19 cellular contexts compared by ENCODE assay signal in the genomic region with DNA sequence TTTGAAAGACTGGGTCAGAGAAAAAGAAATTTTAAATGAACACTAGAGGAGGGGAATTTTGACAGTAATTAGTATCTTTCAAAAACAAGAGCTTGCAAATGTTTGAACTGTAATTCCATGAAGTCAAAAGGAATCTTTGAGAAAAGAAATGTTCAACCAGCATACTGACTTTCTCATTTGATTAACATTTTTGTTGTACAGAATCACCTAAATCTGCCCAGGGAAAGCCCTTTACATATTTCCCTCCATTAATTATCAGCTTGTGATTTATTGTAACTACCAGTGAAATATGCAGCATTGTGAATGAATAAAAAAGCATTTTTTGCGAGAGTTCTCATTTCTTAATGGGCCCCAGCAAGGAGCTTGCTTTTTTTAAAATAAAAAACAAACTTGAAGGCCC.
DNase-seq lines count a peak whose midpoint lies in the region; ATAC-seq and TF ChIP-seq lines count a peak whose summit lies in the region.
"Had no signal": no experiment of that assay in that cellular context is flagged by ENCODE, and none has a peak within 500 bp of the region (broad histone marks: within the 10 kb centered on the region; RNA-seq: fewer than 3 reads in every experiment).

No MANE protein-coding gene starts in this region.

- no peak overlapping the region for H3K9ac ChIP-seq in SK-N-SH
- H3K9ac ChIP-seq in mesendoderm (ENCODE audit: low read length) = no peak overlapping the region

- H2AK5ac ChIP-seq in mesendoderm (ENCODE audit: low read length) = no peak overlapping the region

- no peak overlapping the region for H3K4ac ChIP-seq in mesendoderm (ENCODE audit: low read depth, low read length)

- H3K27me3 ChIP-seq in SK-N-SH (ENCODE audit: insufficient read depth) (no peaks in the 10 kb centered on the region), foreskin keratinocyte (no peaks in the 10 kb centered on the region), mesendoderm (ENCODE audit: insufficient read depth, low read length, poor library complexity) (no peaks in the 10 kb centered on the region)
- H3K27me3 ChIP-seq: MG63 had no signal

- TF ChIP-seq CTCF in SK-N-SH (IDR thresholded peaks at IDR 0.05) (no peak), foreskin keratinocyte (conservative IDR thresholded peaks at IDR 0.05) (no peak)

- no peak overlapping the region for H3K18ac ChIP-seq in mesendoderm (ENCODE audit: low read length)

- H3K4me3 ChIP-seq in SK-N-SH (ENCODE audit: low read depth in 2 of 2, low read length in 1 of 2) (no peak overlapping the region), mesendoderm (ENCODE audit: low read length) (no peak overlapping the region)
- H3K4me3 ChIP-seq: MG63 had no signal

- H2BK5ac ChIP-seq in mesendoderm (ENCODE audit: low read length) = no peak overlapping the region

- ATAC-seq in foreskin keratinocyte = no peak

- H3K56ac ChIP-seq in mesendoderm (ENCODE audit: low read length) = no peak overlapping the region

- H3K79me1 ChIP-seq in mesendoderm (ENCODE audit: low read length) = no peaks in the 10 kb centered on the region

- H3K4me2 ChIP-seq in SK-N-SH = no peak overlapping the region
- H3K4me2 ChIP-seq in mesendoderm (ENCODE audit: low read length) = no peak overlapping the region

- H3K36me3 ChIP-seq in SK-N-SH (replicated peaks in 1 of 2; ENCODE audit: control insufficient read depth in 1 of 2, insufficient read depth in 2 of 2, low read length in 1 of 2) (no peaks in the 10 kb centered on the region), mesendoderm (ENCODE audit: control insufficient read depth, insufficient read depth, low read length) (no peaks in the 10 kb centered on the region)
- H3K36me3 ChIP-seq: MG63 had no signal

- H4K20me1 ChIP-seq in SK-N-SH (ENCODE audit: insufficient read depth) = no peaks in the 10 kb centered on the region

- peaks cover 22% of the 10 kb centered on the region for H3F3A ChIP-seq in SK-N-SH (replicated peaks; ENCODE audit: insufficient read depth)

- peak; percentile 9 to 32; a peak in 2 of 4 replicates for TF ChIP-seq EP300 in SK-N-SH (IDR thresholded peaks at IDR 0.05; ENCODE audit: borderline replicate concordance in 1 of 2, low read depth in 1 of 2, low read length in 1 of 2)

- H3K4me1 ChIP-seq in SK-N-SH (ENCODE audit: control insufficient read depth in 1 of 2, insufficient read depth in 2 of 2, low read depth in 1 of 2, low read length in 1 of 2) (peaks cover 0 to 24% of the 10 kb centered on the region in 2 experiments; a peak in 3 of 4 replicates), foreskin keratinocyte (peaks cover 78% of the 10 kb centered on the region), mesendoderm (ENCODE audit: control insufficient read depth, low read depth, low read length) (no peaks in the 10 kb centered on the region)

- H2BK15ac ChIP-seq in mesendoderm (replicated peaks; ENCODE audit: low read depth) = no peak overlapping the region

- TF ChIP-seq RAD21 in SK-N-SH (IDR thresholded peaks at IDR 0.05; ENCODE audit: low read length) = no peak

- no peak overlapping the region for H4K8ac ChIP-seq in mesendoderm (ENCODE audit: low read depth, low read length)

- POLR2A ChIA-PET in SK-N-SH (lab: Yijun Ruan, JAX) = no interaction called here

- H3K79me2 ChIP-seq in SK-N-SH (ENCODE audit: insufficient read depth) (no peaks in the 10 kb centered on the region), mesendoderm (ENCODE audit: control insufficient read depth, insufficient read depth, low read length) (no peaks in the 10 kb centered on the region)

- no peaks in the 10 kb centered on the region for H3K9me2 ChIP-seq in SK-N-SH

- CTCF ChIA-PET in SK-N-SH (lab: Yijun Ruan, JAX) = no interaction called here

- H2BK120ac ChIP-seq in mesendoderm (ENCODE audit: low read depth, low read length) = no peak overlapping the region

- peak overlapping the region in 1 of 2 experiments; percentile 97; a peak in 3 of 4 replicates for H3K27ac ChIP-seq in SK-N-SH (ENCODE audit: low read depth in 2 of 2, low read length in 1 of 2)
- peak overlapping the region; percentile 81 for H3K27ac ChIP-seq in foreskin keratinocyte
- H3K27ac ChIP-seq in mesendoderm (ENCODE audit: low read depth, low read length) = no peak overlapping the region
- H3K27ac ChIP-seq: 22Rv1 had no signal

- no peaks in the 10 kb centered on the region for H3K9me3 ChIP-seq in SK-N-SH
- H3K9me3 ChIP-seq: MG63 had no signal

- H3K23ac ChIP-seq in mesendoderm (ENCODE audit: low read length) = no peak overlapping the region

- no peak overlapping the region for H4K5ac ChIP-seq in mesendoderm (ENCODE audit: low read length)

- 69% methylated on average over 1 of the region's 1 CpG for WGBS in SK-N-SH (ENCODE audit: low lambda C conversion rate)
- no CpG with 5 or more reads among the region's 1 CpG for WGBS in mesendoderm (ENCODE audit: extremely low coverage, insufficient coverage, low lambda C conversion rate)

- H2AFZ ChIP-seq in SK-N-SH (ENCODE audit: low read depth) = peak overlapping the region; percentile 69; the same call in 1 of the 2 replicates

- DNase-seq in DMS79 treated with DMSO at 0.1 percent for 48 hours (lab: John Stamatoyannopoulos, UW) (peak; percentile 16), DMS79 (lab: John Stamatoyannopoulos, UW) (no peak), SK-N-SH (no peak), foreskin keratinocyte (no peak), mesendoderm (no peak), C1 segment of cervical spinal cord (lab: John Stamatoyannopoulos, UW) (no peak), NCI-H1930 (lab: John Stamatoyannopoulos, UW) (no peak)
- no peak for DNase-seq in stimulated activated CD4-positive, alpha-beta T cell treated with anti-CD3 and anti-CD28 coated beads, Interleukin-4, amount 100 ng/mL, for 24 hours
- DNase-seq: CD4-positive, CD25-positive, alpha-beta regulatory T cell; DMS153; GDM1; MG63; NCI-H1105 treated with DMSO at 0.1 percent for 48 hours; NCI-H146; NCI-H2029; NCI-H526 treated with DMSO at 0.1 percent for 48 hours; RPMI8226; SHP77 had no signal

TF ChIP-seq in SK-N-SH, 30 proteins besides CTCF, POLR2A, EP300 and RAD21:
- no peak for TF ChIP-seq TAF1 (IDR thresholded peaks at IDR 0.05; ENCODE audit: borderline replicate concordance, low read depth, low read length)
- no peak for TF ChIP-seq RXRA (IDR thresholded peaks at IDR 0.05; ENCODE audit: borderline replicate concordance, low read depth)
- no peak for TF ChIP-seq CHD2 (IDR thresholded peaks at IDR 0.05; ENCODE audit: low read length, partially characterized antibody)
- no peak for TF ChIP-seq FOSL2 (IDR thresholded peaks at IDR 0.05; ENCODE audit: borderline replicate concordance, low read depth)
- TF ChIP-seq, protein P1, sequence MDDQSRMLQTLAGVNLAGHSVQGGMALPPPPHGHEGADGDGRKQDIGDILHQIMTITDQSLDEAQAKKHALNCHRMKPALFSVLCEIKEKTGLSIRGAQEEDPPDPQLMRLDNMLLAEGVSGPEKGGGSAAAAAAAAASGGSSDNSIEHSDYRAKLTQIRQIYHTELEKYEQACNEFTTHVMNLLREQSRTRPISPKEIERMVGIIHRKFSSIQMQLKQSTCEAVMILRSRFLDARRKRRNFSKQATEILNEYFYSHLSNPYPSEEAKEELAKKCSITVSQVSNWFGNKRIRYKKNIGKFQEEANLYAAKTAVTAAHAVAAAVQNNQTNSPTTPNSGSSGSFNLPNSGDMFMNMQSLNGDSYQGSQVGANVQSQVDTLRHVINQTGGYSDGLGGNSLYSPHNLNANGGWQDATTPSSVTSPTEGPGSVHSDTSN (IDR thresholded peaks at IDR 0.05) = peak; percentile 29; the same call in 1 of the 2 replicates
- TF ChIP-seq, protein P2, sequence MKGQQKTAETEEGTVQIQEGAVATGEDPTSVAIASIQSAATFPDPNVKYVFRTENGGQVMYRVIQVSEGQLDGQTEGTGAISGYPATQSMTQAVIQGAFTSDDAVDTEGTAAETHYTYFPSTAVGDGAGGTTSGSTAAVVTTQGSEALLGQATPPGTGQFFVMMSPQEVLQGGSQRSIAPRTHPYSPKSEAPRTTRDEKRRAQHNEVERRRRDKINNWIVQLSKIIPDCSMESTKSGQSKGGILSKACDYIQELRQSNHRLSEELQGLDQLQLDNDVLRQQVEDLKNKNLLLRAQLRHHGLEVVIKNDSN (IDR thresholded peaks at IDR 0.05; ENCODE audit: borderline replicate concordance, low read depth) = no peak
- TF ChIP-seq JUND (IDR thresholded peaks at IDR 0.05) = 0 out of 2 replicates have a peak, but pooled peaks have one; percentile 7
- TF ChIP-seq GATA2 (CRISPR knock-in tag; IDR thresholded peaks at IDR 0.05) = no peak
